In genomic region chr1:37752583-37753471, GRCh38 we compare ENCODE assay signal across 8 cellular contexts. TPM values are rescaled to one million over a fixed set of nuclear protein-coding genes. Genes with fewer than 3 reads are reported as not detected.
DNase-seq lines count a peak whose midpoint lies in the region; ATAC-seq, FAIRE-seq and TF ChIP-seq lines count a peak whose summit lies in the region.

No MANE protein-coding gene starts in this region.

- no peak overlapping the region for H3K27ac Mint-ChIP-seq in Caco-2 (ENCODE audit: unreplicated experiment)

- no peaks in the 10 kb centered on the region for H3K36me3 Mint-ChIP-seq in Caco-2 (ENCODE audit: insufficient read depth, unreplicated experiment)

- POLR2A ChIA-PET in Caco-2 (lab: Charles Lee) (no interaction called here), HEK293T (lab: Yijun Ruan, JAX) (no interaction called here)

- no TSS peak for BruUV-seq in Caco-2 (replicated peaks; lab: Mats Ljungman, UMichigan)

- H3K9me3 ChIP-seq in Caco-2 (no peaks in the 10 kb centered on the region), WERI-Rb-1 (ENCODE audit: severe bottlenecking) (no peaks in the 10 kb centered on the region), pancreas (no peaks in the 10 kb centered on the region)

- intact Hi-C loops in Caco-2 (cut with micrococcal nuclease; ENCODE audit: unreplicated experiment) (loop anchor here (5.0 kb wide), 1 partner anchor 61 kb away; the partner anchor contains the start of gene CDCA8), pancreas (cut with DNase I) (no loop called here)

- H3K27me3 ChIP-seq in Caco-2 (replicated peaks; ENCODE audit: control insufficient read depth, insufficient read depth, low read length) (no peaks in the 10 kb centered on the region), WERI-Rb-1 (ENCODE audit: insufficient read depth, low read depth, severe bottlenecking) (no peaks in the 10 kb centered on the region), pancreas (no peaks in the 10 kb centered on the region)

- peaks cover 3% of the 10 kb centered on the region for H3K27me3 Mint-ChIP-seq in Caco-2 (ENCODE audit: insufficient read depth, unreplicated experiment)

- FAIRE-seq in pancreas (lab: Jason Lieb, UNC) = no peak

- H3K4me1 Mint-ChIP-seq in Caco-2 (ENCODE audit: low read depth, unreplicated experiment) = no peaks in the 10 kb centered on the region

- H3K4me3 Mint-ChIP-seq in Caco-2 (ENCODE audit: unreplicated experiment) = peak overlapping the region; percentile 70

- H3K4me3 ChIP-seq in Caco-2 (ENCODE audit: low read depth, low read length) (peak overlapping the region; percentile 32), WERI-Rb-1 (ENCODE audit: low read depth, low read length) (peak overlapping the region; percentile 56), fibroblast of villous mesenchyme (ENCODE audit: low read depth, low read length) (no peak overlapping the region), pancreas (peak overlapping the region; percentile 28 to 53 (median 38))

- ATAC-seq in pancreas (peak; percentile 80 to 89 (median 83)), HG02763 (IDR thresholded peaks at IDR 0.05; ENCODE audit: unreplicated experiment) (no peak), GM19455 (IDR thresholded peaks at IDR 0.05; ENCODE audit: unreplicated experiment) (no peak)

- TF ChIP-seq CTCF in Caco-2 (IDR thresholded peaks at IDR 0.05; ENCODE audit: insufficient read depth in 1 of 2, low read depth in 1 of 2, low read length in 1 of 2, severe bottlenecking in 1 of 2, unreplicated experiment in 1 of 2) = no peak
- TF ChIP-seq CTCF in WERI-Rb-1 (IDR thresholded peaks at IDR 0.05; ENCODE audit: low read depth, low read length) = no peak
- no peak for TF ChIP-seq CTCF in fibroblast of villous mesenchyme (IDR thresholded peaks at IDR 0.05; ENCODE audit: insufficient read depth, low read depth, low read length)
- TF ChIP-seq CTCF in pancreas (IDR thresholded peaks at IDR 0.05) = no peak

- H3K36me3 ChIP-seq in Caco-2 (ENCODE audit: control insufficient read depth, insufficient read depth, low read length) = no peaks in the 10 kb centered on the region
- no peaks in the 10 kb centered on the region; the same call in none of the 2 replicates for H3K36me3 ChIP-seq in WERI-Rb-1
- H3K36me3 ChIP-seq in pancreas = no peaks in the 10 kb centered on the region

- H3K9me3 Mint-ChIP-seq in Caco-2 (ENCODE audit: unreplicated experiment) = no peaks in the 10 kb centered on the region

- 1% methylated on average over 67 to 105 of the region's 105 CpGs for WGBS in pancreas, 2 donors

- no peaks in the 10 kb centered on the region for H3K4me1 ChIP-seq in Caco-2
- no peaks in the 10 kb centered on the region for H3K4me1 ChIP-seq in pancreas

- CTCF ChIA-PET in Caco-2 (lab: Charles Lee) = no interaction called here
- CTCF ChIA-PET in HEK293T (lab: Yijun Ruan, JAX) = no interaction called here

- H3K27ac ChIP-seq in WERI-Rb-1 (peak overlapping the region; percentile 54), pancreas (no peak overlapping the region)

- DNase-seq in Caco-2 (peak; percentile 41 to 55), HEK293T (ENCODE audit: extremely low spot score) (peak; percentile 78), WERI-Rb-1 (peak; percentile 78), fibroblast of villous mesenchyme (ENCODE audit: low read depth) (peak; percentile 10), pancreas (peak in 5 of 6 donors; percentile 27 to 84 (median 65)), GOT3 (lab: John Stamatoyannopoulos, UW) (no peak)

TF ChIP-seq in HEK293T, 16 proteins besides CTCF, POLR2A, EP300 and RAD21:
- TF ChIP-seq LEF1 (IDR thresholded peaks at IDR 0.05; ENCODE audit: borderline replicate concordance) = no peak
- TF ChIP-seq ZNF384 (IDR thresholded peaks at IDR 0.05) = no peak
- no peak for TF ChIP-seq FOXK2 (IDR thresholded peaks at IDR 0.05)
- no peak for TF ChIP-seq BHLHE40 (IDR thresholded peaks at IDR 0.05; ENCODE audit: borderline replicate concordance)
- TF ChIP-seq SUZ12 (IDR thresholded peaks at IDR 0.05) = no peak
- no peak for TF ChIP-seq SP1 (IDR thresholded peaks at IDR 0.05)
- no peak for TF ChIP-seq ARNT (IDR thresholded peaks at IDR 0.05)

RNA-seq across cellular contexts. Expression of gene EPHA10, which starts 12.1 kb away (rescaled TPM):
- total RNA-seq in Caco-2 (2022) (2.8 and 3.1 TPM in 2 replicates), fibroblast of villous mesenchyme (under 0.01 TPM in 1 of 2 replicates, not detected in the other), pancreas (1 to 10 TPM; 1.7 to 3.8 (median 1.9) TPM)
- polyA plus RNA-seq in pancreas = 1 to 10 TPM; 2.2 to 2.7 TPM

RNA-seq across cellular contexts. Expression of gene MANEAL, which starts 40.8 kb away (rescaled TPM):
- total RNA-seq in Caco-2 (2022) (24.8 and 25.9 TPM in 2 replicates), fibroblast of villous mesenchyme (0.43 and 0.97 TPM in 2 replicates), pancreas (1 to 10 TPM; 4.4 to 8.2 (median 6.7) TPM)
- 10 to 100 TPM in 1 of 2 donors, 1 to 10 TPM in 1; 4.3 to 10.3 TPM for polyA plus RNA-seq in pancreas

RNA-seq across cellular contexts. Expression of gene C1orf122, which starts 54.8 kb away (rescaled TPM):
- total RNA-seq in Caco-2 (2022) = 37.7 and 41.0 TPM in 2 replicates
- 13.4 and 17.4 TPM in 2 replicates for total RNA-seq in fibroblast of villous mesenchyme
- 10 to 100 TPM; 18.2 to 26.9 (median 23.1) TPM for total RNA-seq in pancreas
- 10 to 100 TPM; 33.1 to 46.1 TPM for polyA plus RNA-seq in pancreas

RNA-seq across cellular contexts. Expression of gene YRDC, which starts 55.2 kb away (rescaled TPM):
- total RNA-seq in Caco-2 (2022) (10.3 and 10.7 TPM in 2 replicates), fibroblast of villous mesenchyme (11.9 and 15.5 TPM in 2 replicates), pancreas (10 to 100 TPM in 1 of 6 donors, 1 to 10 TPM in 5; 5.2 to 11.9 (median 6.2) TPM)
- 1 to 10 TPM; 4.8 to 9.3 TPM for polyA plus RNA-seq in pancreas

Comparison
In these comparisons a context has a peak if more than half of its experiments do, and no peak if none do; other contexts are left out.
1. ATAC-seq: peak in pancreas (4 of 4); none in HG02763 (single experiment) and GM19455 (single experiment).